Comparison of ENCODE assay signal across 21 cellular contexts in the genomic region with DNA sequence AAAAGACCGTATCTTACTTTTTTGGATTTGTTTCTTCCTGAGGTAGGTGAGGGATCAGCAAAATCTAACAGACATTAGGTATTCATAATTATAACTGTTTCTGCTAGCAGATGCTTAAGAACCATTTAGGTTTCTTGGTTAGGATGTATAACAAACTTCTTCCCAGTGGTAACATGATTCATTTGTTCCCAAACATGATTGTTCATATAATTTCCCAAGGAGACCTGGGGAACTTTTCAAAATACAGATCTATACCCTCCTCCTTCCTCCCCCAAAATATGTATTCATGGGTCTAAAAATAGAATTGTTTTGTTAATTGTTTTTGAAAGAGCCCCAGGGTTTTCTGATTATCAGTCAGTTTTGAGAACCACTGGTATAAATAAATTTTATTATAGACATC.
DNase-seq lines count a peak whose midpoint lies in the region; ATAC-seq and TF ChIP-seq lines count a peak whose summit lies in the region.
"Had no signal": no experiment of that assay in that cellular context is flagged by ENCODE, and none has a peak within 500 bp of the region (broad histone marks: within the 10 kb centered on the region; RNA-seq: fewer than 3 reads in every experiment).

No MANE protein-coding gene starts in this region.

- peak overlapping the region; percentile 60 for H3K27ac Mint-ChIP-seq in activated T-cell treated with anti-CD3 and anti-CD28 coated beads, Interleukin-2, amount 50 U/mL, for 72 hours
- H3K27ac Mint-ChIP-seq in natural killer cell treated with Interleukin-12 subunit alpha and Interleukin-12 subunit beta and Interleukin-15 and Interleukin-18, amount 100 ng/mL, for 72 hours, result no peak overlapping the region

- in situ Hi-C loops in brain microvascular endothelial cell (cut with HindIII; ENCODE audit: low pct_ligation_motif_present, low sequenced_read_pairs), result no loop called here

- H3K4me1 Mint-ChIP-seq in activated T-cell treated with anti-CD3 and anti-CD28 coated beads, Interleukin-2, amount 50 U/mL, for 72 hours (ENCODE audit: low read depth), result peaks cover 12% of the 10 kb centered on the region
- H3K4me1 Mint-ChIP-seq in natural killer cell treated with Interleukin-12 subunit alpha and Interleukin-12 subunit beta and Interleukin-15 and Interleukin-18, amount 100 ng/mL, for 72 hours (ENCODE audit: low read depth in 2 of 2), result peaks cover 10% of the 10 kb centered on the region in 2 donors

- H3K9me3 Mint-ChIP-seq in activated T-cell treated with anti-CD3 and anti-CD28 coated beads, Interleukin-2, amount 50 U/mL, for 72 hours, result peaks cover 4 to 5% of the 10 kb centered on the region in 2 donors
- H3K9me3 Mint-ChIP-seq in natural killer cell treated with Interleukin-12 subunit alpha and Interleukin-12 subunit beta and Interleukin-15 and Interleukin-18, amount 100 ng/mL, for 72 hours, result peaks cover 7% of the 10 kb centered on the region

- H3K4me3 Mint-ChIP-seq in activated T-cell treated with anti-CD3 and anti-CD28 coated beads, Interleukin-2, amount 50 U/mL, for 72 hours, result no peak overlapping the region
- H3K4me3 Mint-ChIP-seq in natural killer cell treated with Interleukin-12 subunit alpha and Interleukin-12 subunit beta and Interleukin-15 and Interleukin-18, amount 100 ng/mL, for 72 hours, result no peak overlapping the region
- H3K4me3 Mint-ChIP-seq: CD4-positive, CD25-positive, alpha-beta regulatory T cell had no signal

- H3K27me3 ChIP-seq in brain microvascular endothelial cell (replicated peaks) (no peaks in the 10 kb centered on the region), skeletal muscle satellite cell (ENCODE audit: control insufficient read depth, insufficient read depth, low read length) (no peaks in the 10 kb centered on the region)
- H3K27me3 ChIP-seq: BE2C had no signal

- no peaks in the 10 kb centered on the region for H3K27me3 Mint-ChIP-seq in activated T-cell treated with anti-CD3 and anti-CD28 coated beads, Interleukin-2, amount 50 U/mL, for 72 hours (ENCODE audit: low read depth)
- no peaks in the 10 kb centered on the region for H3K27me3 Mint-ChIP-seq in natural killer cell treated with Interleukin-12 subunit alpha and Interleukin-12 subunit beta and Interleukin-15 and Interleukin-18, amount 100 ng/mL, for 72 hours
- H3K27me3 Mint-ChIP-seq: CD4-positive, CD25-positive, alpha-beta regulatory T cell had no signal

- TF ChIP-seq CTCF in brain microvascular endothelial cell (IDR thresholded peaks at IDR 0.05; ENCODE audit: low read depth, low read length, missing control alignments), result no peak

- peak overlapping the region; percentile 23 for H3K4me2 ChIP-seq in skeletal muscle satellite cell (ENCODE audit: low read length)

- peaks cover 3% of the 10 kb centered on the region for H3K9me3 ChIP-seq in skeletal muscle satellite cell (replicated peaks; ENCODE audit: low read length)
- H3K9me3 ChIP-seq: BE2C had no signal

- H3K4me1 ChIP-seq in skeletal muscle satellite cell (ENCODE audit: control insufficient read depth, insufficient read depth, low read length), result peaks cover 24% of the 10 kb centered on the region

- DNase-seq in activated T-cell treated with anti-CD3 and anti-CD28 coated beads, Interleukin-2, amount 50 U/mL, for 72 hours, result no peak
- no peak for DNase-seq in activated T-cell treated with anti-CD3 and anti-CD28 coated beads, Interleukin-2, amount 50 U/mL, for 1 hour
- no peak for DNase-seq in brain microvascular endothelial cell
- DNase-seq in foreskin melanocyte, result peak; percentile 7
- no peak for DNase-seq in pons (ENCODE audit: low spot score)
- no peak for DNase-seq in natural killer cell treated with Interleukin-12 subunit alpha and Interleukin-12 subunit beta and Interleukin-15 and Interleukin-18, amount 100 ng/mL, for 72 hours (ENCODE audit: low spot score)
- no peak for DNase-seq in stimulated activated CD4-positive, alpha-beta T cell treated with anti-CD3 and anti-CD28 coated beads, Interleukin-2, amount 100 ng/mL, for 24 hours
- DNase-seq: BE2C; CD4-positive, CD25-positive, alpha-beta regulatory T cell; COR-L47; KG1; NCI-H1417; NCI-H187 treated with DMSO at 0.1 percent for 48 hours; NCI-H2227 treated with DMSO at 0.1 percent for 48 hours; NCI-H510A treated with DMSO at 0.1 percent for 48 hours; NCI-H774; OCI-M1; Right ventricle myocardium superior had no signal

- peak overlapping the region; percentile 8 for H3K9ac ChIP-seq in skeletal muscle satellite cell (ENCODE audit: low read depth, low read length)

- H3K36me3 ChIP-seq in brain microvascular endothelial cell (replicated peaks), result peaks cover 3% of the 10 kb centered on the region
- H3K36me3 ChIP-seq in skeletal muscle satellite cell (ENCODE audit: insufficient read depth, low read length), result peaks cover 35% of the 10 kb centered on the region

- no peak for ATAC-seq in activated T-cell treated with anti-CD3 and anti-CD28 coated beads, Interleukin-2, amount 50 U/mL, for 72 hours (replicated peaks in 1 of 2)
- no peak for ATAC-seq in natural killer cell treated with Interleukin-12 subunit alpha and Interleukin-12 subunit beta and Interleukin-15 and Interleukin-18, amount 100 ng/mL, for 72 hours
- ATAC-seq: HepG2 had no signal

- peak overlapping the region; percentile 19 for H3K27ac ChIP-seq in brain microvascular endothelial cell
- H3K27ac ChIP-seq: 22Rv1 had no signal

- H3K36me3 Mint-ChIP-seq in activated T-cell treated with anti-CD3 and anti-CD28 coated beads, Interleukin-2, amount 50 U/mL, for 72 hours (ENCODE audit: insufficient read depth in 2 of 2), result peaks cover 14 to 26% of the 10 kb centered on the region in 2 donors
- peaks cover 27% of the 10 kb centered on the region for H3K36me3 Mint-ChIP-seq in natural killer cell treated with Interleukin-12 subunit alpha and Interleukin-12 subunit beta and Interleukin-15 and Interleukin-18, amount 100 ng/mL, for 72 hours

- H3K4me3 ChIP-seq in brain microvascular endothelial cell (ENCODE audit: low read depth, low read length) (no peak overlapping the region), skeletal muscle satellite cell (ENCODE audit: low read length) (no peak overlapping the region)
